ENCODE assay signal across 1 cellular context in genomic region chr12:121796855-121797751, GRCh38.
TF ChIP-seq lines count a peak whose summit lies in the region.

No MANE protein-coding gene starts in this region.

TF ChIP-seq in HepG2, 621 proteins besides CTCF, POLR2A, EP300 and RAD21 (continued from another document and continues in another):
- TF ChIP-seq TRAFD1 (CRISPR knock-in tag; IDR thresholded peaks at IDR 0.05; ENCODE audit: borderline replicate concordance), result no peak
- TF ChIP-seq AGO1 (IDR thresholded peaks at IDR 0.05; ENCODE audit: low read depth, low read length, poor library complexity, severe bottlenecking), result no peak
- TF ChIP-seq EEA1 (CRISPR knock-in tag; IDR thresholded peaks at IDR 0.05; ENCODE audit: borderline replicate concordance), result no peak; the same call in 1 of the 2 replicates
- no peak; the same call in 1 of the 2 replicates for TF ChIP-seq ZNF460 (CRISPR knock-in tag; IDR thresholded peaks at IDR 0.05; ENCODE audit: borderline replicate concordance)
- TF ChIP-seq ZNF549 (CRISPR knock-in tag; IDR thresholded peaks at IDR 0.05), result no peak
- TF ChIP-seq ZNF318 (CRISPR knock-in tag; IDR thresholded peaks at IDR 0.05), result no peak
- no peak for TF ChIP-seq MAFK (conservative IDR thresholded peaks at IDR 0.05 in 1 of 2, IDR thresholded peaks at IDR 0.05 in 1 of 2; ENCODE audit: low read length in 2 of 2)
- no peak for TF ChIP-seq ZNF737 (CRISPR knock-in tag; IDR thresholded peaks at IDR 0.05; ENCODE audit: borderline replicate concordance)
- no peak for TF ChIP-seq SCMH1 (CRISPR knock-in tag; IDR thresholded peaks at IDR 0.05; ENCODE audit: borderline replicate concordance)
- TF ChIP-seq ZBTB49 (CRISPR knock-in tag; IDR thresholded peaks at IDR 0.05; ENCODE audit: borderline replicate concordance), result no peak
- no peak for TF ChIP-seq REL (CRISPR knock-in tag; conservative IDR thresholded peaks at IDR 0.05)
- peak; percentile 97 for TF ChIP-seq SP5 (CRISPR knock-in tag; IDR thresholded peaks at IDR 0.05; ENCODE audit: borderline replicate concordance, low read depth)
- no peak for TF ChIP-seq ZNF136 (CRISPR knock-in tag; IDR thresholded peaks at IDR 0.05; ENCODE audit: low read depth)
- TF ChIP-seq GRHL1 (CRISPR knock-in tag; conservative IDR thresholded peaks at IDR 0.05), result no peak
- no peak for TF ChIP-seq CSRNP1 (CRISPR knock-in tag; IDR thresholded peaks at IDR 0.05)
- peak; percentile 8; the same call in 1 of the 2 replicates for TF ChIP-seq ZNF256 (CRISPR knock-in tag; conservative IDR thresholded peaks at IDR 0.05)
- TF ChIP-seq ZNF33B (CRISPR knock-in tag; IDR thresholded peaks at IDR 0.05), result no peak
- TF ChIP-seq TCF7 (IDR thresholded peaks at IDR 0.05; ENCODE audit: low read depth), result peak; percentile 41; the same call in 1 of the 2 replicates
- no peak for TF ChIP-seq JARID2 (CRISPR knock-in tag; IDR thresholded peaks at IDR 0.05; ENCODE audit: insufficient replicate concordance)
- TF ChIP-seq ZBTB3 (CRISPR knock-in tag; IDR thresholded peaks at IDR 0.05; ENCODE audit: borderline replicate concordance, low read depth), result 0 out of 2 replicates have a peak, but pooled peaks have one; percentile 28
- peak; percentile 88; the same call in 1 of the 2 replicates for TF ChIP-seq RNF219 (CRISPR knock-in tag; IDR thresholded peaks at IDR 0.05)
- TF ChIP-seq KDM1A (CRISPR knock-in tag; IDR thresholded peaks at IDR 0.05), result no peak
- no peak for TF ChIP-seq BATF2 (CRISPR knock-in tag; IDR thresholded peaks at IDR 0.05)
- TF ChIP-seq ZNF792 (CRISPR knock-in tag; IDR thresholded peaks at IDR 0.05), result peak; percentile 78
- TF ChIP-seq KAT7 (CRISPR knock-in tag; IDR thresholded peaks at IDR 0.05; ENCODE audit: borderline replicate concordance), result no peak
- TF ChIP-seq ZNF432 (CRISPR knock-in tag; IDR thresholded peaks at IDR 0.05; ENCODE audit: borderline replicate concordance), result no peak
- TF ChIP-seq ZNF670 (CRISPR knock-in tag; IDR thresholded peaks at IDR 0.05; ENCODE audit: borderline replicate concordance), result no peak
- no peak for TF ChIP-seq MYPOP (CRISPR knock-in tag; IDR thresholded peaks at IDR 0.05)
- TF ChIP-seq CEBPG (CRISPR knock-in tag; IDR thresholded peaks at IDR 0.05), result peak; percentile 71
- TF ChIP-seq ZNF816 (CRISPR knock-in tag; IDR thresholded peaks at IDR 0.05; ENCODE audit: borderline replicate concordance), result no peak
- peak; percentile 92 for TF ChIP-seq KDM2A (CRISPR knock-in tag; IDR thresholded peaks at IDR 0.05; ENCODE audit: borderline replicate concordance, low read depth)
- TF ChIP-seq ZNF746 (CRISPR knock-in tag; IDR thresholded peaks at IDR 0.05), result peak; percentile 79; the same call in 1 of the 2 replicates
- TF ChIP-seq FOSL1 (CRISPR knock-in tag; IDR thresholded peaks at IDR 0.05; ENCODE audit: borderline replicate concordance), result no peak
